Comparison of ENCODE assay signal across 13 cellular contexts in genomic region chr4:162645381-162645780, GRCh38.
A peak's percentile ranks its signal among the peaks of the same experiment; 100 is the strongest.
DNase-seq lines count a peak whose midpoint lies in the region; ATAC-seq and TF ChIP-seq lines count a peak whose summit lies in the region.
"Had no signal": no experiment of that assay in that cellular context is flagged by ENCODE, and none has a peak within 500 bp of the region (broad histone marks: within the 10 kb centered on the region; RNA-seq: fewer than 3 reads in every experiment).

No MANE protein-coding gene starts in this region.

- TF ChIP-seq CTCF in 22Rv1 (IDR thresholded peaks at IDR 0.05) (peak; percentile 32), GM13977 (IDR thresholded peaks at IDR 0.05; ENCODE audit: extremely low read depth, insufficient read depth, missing control alignments) (peak; percentile 14), SK-N-SH (IDR thresholded peaks at IDR 0.05) (peak; percentile 55), hepatocyte (IDR thresholded peaks at IDR 0.05; ENCODE audit: poor library complexity) (peak; percentile 63), omental fat pad (IDR thresholded peaks at IDR 0.05) (no peak), left lung (IDR thresholded peaks at IDR 0.05) (no peak)

- DNase-seq in GM13977 (ENCODE audit: low spot score) (no peak), SK-N-SH (no peak), hepatocyte (ENCODE audit: low spot score) (peak; percentile 42), omental fat pad (ENCODE audit: low spot score) (no peak), NCI-H2081 treated with DMSO at 0.1 percent for 48 hours (lab: John Stamatoyannopoulos, UW) (no peak), left lung (no peak), NCI-H2107 treated with DMSO at 0.1 percent for 48 hours (lab: John Stamatoyannopoulos, UW; ENCODE audit: unreplicated experiment) (no peak)
- DNase-seq: activated T-cell treated with anti-CD3 and anti-CD28 coated beads, Interleukin-2, amount 50 U/mL, for 1 hour; AML-193; GDM1; naive thymus-derived CD8-positive, alpha-beta T cell; NCI-H2029 treated with DMSO at 0.1 percent for 48 hours had no signal

- H3K9me2 ChIP-seq in SK-N-SH (no peaks in the 10 kb centered on the region), hepatocyte (replicated peaks; ENCODE audit: insufficient read depth) (no peaks in the 10 kb centered on the region)

- in situ Hi-C loops in GM13977 (cut with MboI; ENCODE audit: low pct_unique_long_range_greater_than_20kb, low sequenced_read_pairs, unreplicated experiment), result no loop called here

- CTCF ChIA-PET in SK-N-SH (lab: Yijun Ruan, JAX), result interaction anchor here (1.3 kb wide), 1 partner anchor 148 kb away, joined by 5 read pairs; no protein-coding TSS in a partner anchor

- intact Hi-C loops in left lung (cut with DNase I), result no loop called here

- H3K27ac ChIP-seq in 22Rv1 (no peak overlapping the region), SK-N-SH (ENCODE audit: low read depth in 2 of 2, low read length in 1 of 2) (no peak overlapping the region), hepatocyte (no peak overlapping the region), left lung (no peak overlapping the region)

- POLR2A ChIA-PET in SK-N-SH (lab: Yijun Ruan, JAX), result no interaction called here

- TF ChIP-seq RAD21 in SK-N-SH (IDR thresholded peaks at IDR 0.05; ENCODE audit: low read length), result peak; percentile 28; the same call in 1 of the 2 replicates

- H3K9ac ChIP-seq in SK-N-SH, result no peak overlapping the region

- H3K4me2 ChIP-seq in SK-N-SH (no peak overlapping the region), hepatocyte (no peak overlapping the region)

- no peaks in the 10 kb centered on the region for H3K79me2 ChIP-seq in SK-N-SH (ENCODE audit: insufficient read depth)
- H3K79me2 ChIP-seq in hepatocyte, result no peaks in the 10 kb centered on the region

- H3K4me3 ChIP-seq in SK-N-SH (ENCODE audit: low read depth in 2 of 2, low read length in 1 of 2) (no peak overlapping the region), hepatocyte (no peak overlapping the region), left lung (no peak overlapping the region)

- no peak overlapping the region for H2AFZ ChIP-seq in SK-N-SH (ENCODE audit: low read depth)
- H2AFZ ChIP-seq in hepatocyte, result no peak overlapping the region

- H3F3A ChIP-seq in SK-N-SH (replicated peaks; ENCODE audit: insufficient read depth), result peaks cover 21% of the 10 kb centered on the region

- WGBS in SK-N-SH (ENCODE audit: low lambda C conversion rate), result 16% methylated on average over 4 of the region's 4 CpGs
- 44% methylated on average over 4 of the region's 4 CpGs for WGBS in hepatocyte (ENCODE audit: low lambda C conversion rate, missing lambda C conversion rate)

- ATAC-seq in omental fat pad (ENCODE audit: low FRiP score), result no peak
- ATAC-seq in left lung, result no peak
- ATAC-seq: naive thymus-derived CD8-positive, alpha-beta T cell had no signal

- H3K9me3 ChIP-seq in SK-N-SH (0 out of 2 replicates have a peak, but pooled peaks cover 4% of the 10 kb centered on the region), hepatocyte (ENCODE audit: low read depth) (no peaks in the 10 kb centered on the region), left lung (no peaks in the 10 kb centered on the region)

- no peaks in the 10 kb centered on the region for H3K4me1 ChIP-seq in SK-N-SH (ENCODE audit: control insufficient read depth in 1 of 2, insufficient read depth in 2 of 2, low read depth in 1 of 2, low read length in 1 of 2)
- no peaks in the 10 kb centered on the region for H3K4me1 ChIP-seq in hepatocyte (ENCODE audit: insufficient read depth)
- H3K4me1 ChIP-seq in left lung, result no peaks in the 10 kb centered on the region

- H3K36me3 ChIP-seq in SK-N-SH (replicated peaks in 1 of 2; ENCODE audit: control insufficient read depth in 1 of 2, insufficient read depth in 2 of 2, low read length in 1 of 2) (no peaks in the 10 kb centered on the region), hepatocyte (replicated peaks; ENCODE audit: insufficient read depth, low read depth) (no peaks in the 10 kb centered on the region), left lung (no peaks in the 10 kb centered on the region)

- H4K20me1 ChIP-seq in SK-N-SH (ENCODE audit: insufficient read depth) (no peaks in the 10 kb centered on the region), hepatocyte (ENCODE audit: insufficient read depth, poor library complexity, severe bottlenecking) (no peaks in the 10 kb centered on the region)

- H3K27me3 ChIP-seq in SK-N-SH (ENCODE audit: insufficient read depth), result no peaks in the 10 kb centered on the region; the same call in 1 of the 2 replicates
- H3K27me3 ChIP-seq in hepatocyte, result no peaks in the 10 kb centered on the region
- no peaks in the 10 kb centered on the region for H3K27me3 ChIP-seq in left lung

- TF ChIP-seq EP300 in SK-N-SH (IDR thresholded peaks at IDR 0.05; ENCODE audit: borderline replicate concordance in 1 of 2, low read depth in 1 of 2, low read length in 1 of 2), result no peak

TF ChIP-seq in SK-N-SH, 30 proteins besides CTCF, POLR2A, EP300 and RAD21:
- no peak for TF ChIP-seq TCF12 (IDR thresholded peaks at IDR 0.05)
- no peak for TF ChIP-seq FOXM1 (IDR thresholded peaks at IDR 0.05; ENCODE audit: low read depth)
- TF ChIP-seq FOSL2 (IDR thresholded peaks at IDR 0.05; ENCODE audit: borderline replicate concordance, low read depth), result no peak
- TF ChIP-seq CHD2 (IDR thresholded peaks at IDR 0.05; ENCODE audit: low read length, partially characterized antibody), result no peak
- TF ChIP-seq, protein P1, sequence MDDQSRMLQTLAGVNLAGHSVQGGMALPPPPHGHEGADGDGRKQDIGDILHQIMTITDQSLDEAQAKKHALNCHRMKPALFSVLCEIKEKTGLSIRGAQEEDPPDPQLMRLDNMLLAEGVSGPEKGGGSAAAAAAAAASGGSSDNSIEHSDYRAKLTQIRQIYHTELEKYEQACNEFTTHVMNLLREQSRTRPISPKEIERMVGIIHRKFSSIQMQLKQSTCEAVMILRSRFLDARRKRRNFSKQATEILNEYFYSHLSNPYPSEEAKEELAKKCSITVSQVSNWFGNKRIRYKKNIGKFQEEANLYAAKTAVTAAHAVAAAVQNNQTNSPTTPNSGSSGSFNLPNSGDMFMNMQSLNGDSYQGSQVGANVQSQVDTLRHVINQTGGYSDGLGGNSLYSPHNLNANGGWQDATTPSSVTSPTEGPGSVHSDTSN (IDR thresholded peaks at IDR 0.05), result no peak
- no peak for TF ChIP-seq POLR2AphosphoS5 (IDR thresholded peaks at IDR 0.05; ENCODE audit: low read depth, low read length)
- no peak for TF ChIP-seq RXRA (IDR thresholded peaks at IDR 0.05; ENCODE audit: borderline replicate concordance, low read depth)
- TF ChIP-seq MXI1 (IDR thresholded peaks at IDR 0.05; ENCODE audit: low read depth, low read length), result no peak
- TF ChIP-seq REST (IDR thresholded peaks at IDR 0.05; ENCODE audit: low read depth, low read length), result no peak
- no peak for TF ChIP-seq GABPA (IDR thresholded peaks at IDR 0.05; ENCODE audit: low read depth)

Comparison
In these comparisons a context has a peak if more than half of its experiments do, and no peak if none do; other contexts are left out.
1. CTCF ChIP-seq: peak in 22Rv1 (single experiment), GM13977 (single experiment), SK-N-SH (single experiment) and hepatocyte (single experiment); none in omental fat pad (0 of 3) and left lung (0 of 2).